ENCODE assay signal across 8 cellular contexts in the genomic region with DNA sequence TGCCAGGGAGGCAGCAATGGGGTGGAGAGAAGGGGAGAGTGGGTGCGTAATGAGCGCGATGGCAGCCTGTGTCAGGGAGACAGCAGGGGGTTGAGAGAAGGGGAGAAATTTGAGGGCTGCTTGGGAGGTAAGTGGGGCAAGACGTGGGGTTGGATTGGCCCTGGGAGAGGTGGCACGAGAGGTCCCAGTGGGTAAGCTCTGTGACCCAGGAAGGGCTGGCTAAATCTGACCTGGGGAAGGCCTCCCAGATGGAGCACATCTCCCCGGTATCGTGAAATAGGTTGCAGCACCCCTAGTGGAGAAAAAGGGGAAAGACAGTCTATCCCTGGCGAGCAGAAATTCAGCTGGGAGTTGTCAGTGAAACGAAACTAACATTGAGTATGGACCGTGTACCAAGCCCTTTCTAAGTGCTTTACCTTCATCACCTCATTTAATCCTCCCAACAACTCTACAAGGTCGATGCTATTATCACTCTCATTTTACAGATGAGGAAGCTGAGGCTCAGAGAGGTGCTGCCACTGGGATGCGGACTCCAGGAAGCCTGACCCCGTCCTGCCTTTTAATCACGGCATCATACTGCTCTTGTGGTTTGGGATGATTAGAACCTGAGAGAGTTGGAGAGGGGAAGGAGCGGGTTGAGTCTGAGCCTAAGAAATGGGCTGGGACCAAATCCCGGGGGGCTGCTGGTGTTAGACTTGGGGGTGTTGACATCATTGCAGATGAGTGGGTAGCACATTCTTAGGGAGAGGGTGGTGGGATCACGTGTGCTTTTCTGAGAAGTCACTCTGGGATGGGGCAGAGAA. TPM values are rescaled to one million over a fixed set of nuclear protein-coding genes. Genes with fewer than 3 reads are reported as not detected.
DNase-seq lines count a peak whose midpoint lies in the region; ATAC-seq and TF ChIP-seq lines count a peak whose summit lies in the region.

No MANE protein-coding gene starts in this region.

- peak overlapping the region; percentile 22 for H3K27ac Mint-ChIP-seq in activated CD4-positive, alpha-beta memory T cell treated with anti-CD3 and anti-CD28 coated beads, Interleukin-2, amount 10 ng/mL, durations not matched to agents 7 days and 5 days
- H3K27ac Mint-ChIP-seq in endothelial cell (ENCODE audit: unreplicated experiment): peak overlapping the region; percentile 30

- BruUV-seq in HCT116 (replicated peaks; lab: Mats Ljungman, UMichigan): no TSS peak

- H3K4me1 Mint-ChIP-seq in activated CD4-positive, alpha-beta memory T cell treated with anti-CD3 and anti-CD28 coated beads, Interleukin-2, amount 10 ng/mL, durations not matched to agents 7 days and 5 days: peaks cover 25% of the 10 kb centered on the region
- peaks cover 21% of the 10 kb centered on the region for H3K4me1 Mint-ChIP-seq in endothelial cell (ENCODE audit: unreplicated experiment)

- ATAC-seq in HCT116 (peak; percentile 74), GM18861 (IDR thresholded peaks at IDR 0.05; ENCODE audit: unreplicated experiment) (no peak)

- H3K27me3 Mint-ChIP-seq in activated CD4-positive, alpha-beta memory T cell treated with anti-CD3 and anti-CD28 coated beads, Interleukin-2, amount 10 ng/mL, durations not matched to agents 7 days and 5 days: peaks cover 6% of the 10 kb centered on the region
- peaks cover 3% of the 10 kb centered on the region for H3K27me3 Mint-ChIP-seq in endothelial cell (ENCODE audit: unreplicated experiment)

- no peaks in the 10 kb centered on the region for H3K36me3 Mint-ChIP-seq in activated CD4-positive, alpha-beta memory T cell treated with anti-CD3 and anti-CD28 coated beads, Interleukin-2, amount 10 ng/mL, durations not matched to agents 7 days and 5 days (ENCODE audit: low read depth)
- no peaks in the 10 kb centered on the region for H3K36me3 Mint-ChIP-seq in endothelial cell (ENCODE audit: low read depth, unreplicated experiment)

- peak overlapping the region; percentile 19; the same call in 1 of the 2 replicates for H3K27ac ChIP-seq in HCT116 (ENCODE audit: low read depth, low read length)

- RAD21 ChIA-PET in HCT116 (lab: Charles Lee; ENCODE audit: low non-redundant PET in 1 of 2, low total read pairs in 2 of 2, uncharacterized antibody in 2 of 2, unreplicated experiment in 2 of 2): interaction anchor here (0.6 to 1.5 kb wide), 5 partner anchors 10 to 89 kb away, joined by 3 to 4 read pairs (median 3); no protein-coding TSS in a partner anchor

- H3K36me3 ChIP-seq in HCT116 (ENCODE audit: control insufficient read depth in 1 of 2, insufficient read depth in 2 of 2, low read length in 2 of 2): no peaks in the 10 kb centered on the region

- H3K4me3 Mint-ChIP-seq in activated CD4-positive, alpha-beta memory T cell treated with anti-CD3 and anti-CD28 coated beads, Interleukin-2, amount 10 ng/mL, durations not matched to agents 7 days and 5 days: peak overlapping the region; percentile 53
- H3K4me3 Mint-ChIP-seq in endothelial cell (ENCODE audit: unreplicated experiment): peak overlapping the region; percentile 42

- peak overlapping the region; percentile 60 for H3K9ac ChIP-seq in HCT116 (ENCODE audit: low read length)

- no peaks in the 10 kb centered on the region for H3K9me3 Mint-ChIP-seq in activated CD4-positive, alpha-beta memory T cell treated with anti-CD3 and anti-CD28 coated beads, Interleukin-2, amount 10 ng/mL, durations not matched to agents 7 days and 5 days
- H3K9me3 Mint-ChIP-seq in endothelial cell (ENCODE audit: unreplicated experiment): no peaks in the 10 kb centered on the region

- peak overlapping the region; percentile 99 for H2AFZ ChIP-seq in HCT116 (ENCODE audit: low read depth, low read length, poor library complexity, severe bottlenecking)

- POLR2A ChIA-PET in HCT116 (lab: Charles Lee): interaction anchor here (0.9 to 1.1 kb wide), 3 partner anchors 80 to 104 kb away, joined by 3 to 4 read pairs (median 3); no protein-coding TSS in a partner anchor
- POLR2A ChIA-PET in activated CD4-positive, alpha-beta memory T cell treated with anti-CD3 and anti-CD28 coated beads, Interleukin-2, amount 10 ng/mL, durations not matched to agents 7 days and 5 days (lab: Charles Lee): interaction anchor here (0.7 to 6.5 kb wide), 10 partner anchors 15 to 127 kb away, joined by 3 to 63 read pairs (median 4); a partner anchor contains a TSS

- peak; percentile 55 to 90 (median 82); a peak in 5 of 6 replicates for TF ChIP-seq CTCF in HCT116 (IDR thresholded peaks at IDR 0.05 in 2 of 3, conservative IDR thresholded peaks at IDR 0.05 in 1 of 3; ENCODE audit: borderline replicate concordance in 1 of 3, insufficient read depth in 1 of 3, low read depth in 2 of 3, low read length in 2 of 3)
- peak; percentile 95 for TF ChIP-seq CTCF in endothelial cell (IDR thresholded peaks at IDR 0.05; ENCODE audit: unreplicated experiment)

- intact Hi-C loops in HCT116 (cut with micrococcal nuclease): no loop called here

- no peaks in the 10 kb centered on the region for H4K20me1 ChIP-seq in HCT116 (ENCODE audit: insufficient read depth)

- TF ChIP-seq RAD21 in HCT116 (IDR thresholded peaks at IDR 0.05; ENCODE audit: low read depth): peak; percentile 77

- TF ChIP-seq POLR2A in HCT116 (IDR thresholded peaks at IDR 0.05; ENCODE audit: borderline replicate concordance, extremely low read depth, insufficient read depth, insufficient read length): no peak

- H3K27me3 ChIP-seq in HCT116 (ENCODE audit: insufficient read depth, low read length): no peaks in the 10 kb centered on the region

- H3K4me1 ChIP-seq in HCT116 (ENCODE audit: control insufficient read depth in 1 of 2, insufficient read depth in 2 of 2, low read length in 2 of 2): peaks cover 13 to 25% of the 10 kb centered on the region in 2 experiments

- no peaks in the 10 kb centered on the region for H3K79me2 ChIP-seq in HCT116 (ENCODE audit: insufficient read depth, low read length)

- no peaks in the 10 kb centered on the region for H3K9me3 ChIP-seq in HCT116 (ENCODE audit: control insufficient read depth in 1 of 2, insufficient read depth in 1 of 2, low read depth in 1 of 2, low read length in 2 of 2)

- DNase-seq in COLO668 (lab: John Stamatoyannopoulos, UW; ENCODE audit: unreplicated experiment): peak; percentile 68
- DNase-seq in HCT116 (ENCODE audit: low read depth, low spot score): peak; percentile 56
- peak; percentile 44 for DNase-seq in NCI-H526 treated with DMSO at 0.1 percent for 48 hours (lab: John Stamatoyannopoulos, UW)
- peak; percentile 66 for DNase-seq in activated CD4-positive, alpha-beta memory T cell treated with anti-CD3 and anti-CD28 coated beads, Interleukin-2, amount 10 ng/mL, durations not matched to agents 7 days and 5 days
- DNase-seq in endothelial cell (ENCODE audit: low spot score): peak; percentile 53
- DNase-seq in midbrain (lab: John Stamatoyannopoulos, UW): peak; percentile 63
- peak; percentile 77 for DNase-seq in stromal cell of bone marrow (ENCODE audit: low read depth)

- H3K9me2 ChIP-seq in HCT116 (ENCODE audit: insufficient read depth): no peaks in the 10 kb centered on the region

- CTCF ChIA-PET in HCT116 (lab: Charles Lee): interaction anchor here (0.6 to 3.5 kb wide), 21 partner anchors 10 to 151 kb away, joined by 3 to 21 read pairs (median 5); a partner anchor contains a TSS
- CTCF ChIA-PET in activated CD4-positive, alpha-beta memory T cell treated with anti-CD3 and anti-CD28 coated beads, Interleukin-2, amount 10 ng/mL, durations not matched to agents 7 days and 5 days (lab: Charles Lee): interaction anchor here (0.5 to 12.0 kb wide), 37 partner anchors 8 to 291 kb away, joined by 3 to 545 read pairs (median 4); a partner anchor contains a TSS

- peak overlapping the region; percentile 96 for H3K4me2 ChIP-seq in HCT116 (ENCODE audit: low read length)

- peak overlapping the region; percentile 54 to 81 for H3K4me3 ChIP-seq in HCT116 (replicated peaks in 1 of 2; ENCODE audit: low read depth in 1 of 2, low read length in 2 of 2)

TF ChIP-seq in HCT116, 20 proteins besides CTCF, POLR2A, EP300 and RAD21:
- TF ChIP-seq CBX3 (IDR thresholded peaks at IDR 0.05; ENCODE audit: low read depth): peak; percentile 52; the same call in 1 of the 2 replicates
- TF ChIP-seq ZFX (IDR thresholded peaks at IDR 0.05): no peak; the same call in 1 of the 2 replicates
- TF ChIP-seq, protein P1, sequence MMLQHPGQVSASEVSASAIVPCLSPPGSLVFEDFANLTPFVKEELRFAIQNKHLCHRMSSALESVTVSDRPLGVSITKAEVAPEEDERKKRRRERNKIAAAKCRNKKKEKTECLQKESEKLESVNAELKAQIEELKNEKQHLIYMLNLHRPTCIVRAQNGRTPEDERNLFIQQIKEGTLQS (IDR thresholded peaks at IDR 0.05): no peak

RNA-seq across cellular contexts. Expression of a gene that starts 56.6 kb away (rescaled TPM):
- total RNA-seq in HCT116 (2021; ENCODE audit: unreplicated experiment): 1,262 TPM
- polyA plus RNA-seq in HCT116 (2012): 2,336 and 2,697 TPM in 2 replicates
- total RNA-seq in activated CD4-positive, alpha-beta memory T cell treated with anti-CD3 and anti-CD28 coated beads, Interleukin-2, amount 10 ng/mL, durations not matched to agents 7 days and 5 days: 1,000 to 10,000 TPM; 1,074 to 1,084 TPM
- 1,285 TPM for total RNA-seq in endothelial cell (ENCODE audit: unreplicated experiment)
